ENCODE assay signal across 13 cellular contexts in genomic region chr6:16473908-16474791, GRCh38.
DNase-seq lines count a peak whose midpoint lies in the region; ATAC-seq and TF ChIP-seq lines count a peak whose summit lies in the region.
"Had no signal": no experiment of that assay in that cellular context is flagged by ENCODE, and none has a peak within 500 bp of the region (broad histone marks: within the 10 kb centered on the region; RNA-seq: fewer than 3 reads in every experiment).

No MANE protein-coding gene starts in this region.

- peaks cover 3% of the 10 kb centered on the region for H3K9me3 Mint-ChIP-seq in activated CD8-positive, alpha-beta T cell treated with anti-CD3 and anti-CD28 coated beads for 36 hours

- H3K9me2 ChIP-seq in hepatocyte (replicated peaks; ENCODE audit: insufficient read depth): no peaks in the 10 kb centered on the region

- peak overlapping the region; percentile 5 for H3K27ac ChIP-seq in hepatocyte
- H3K27ac ChIP-seq: left ventricle myocardium inferior, thoracic aorta had no signal

- TF ChIP-seq CTCF in GM06990 (IDR thresholded peaks at IDR 0.05; ENCODE audit: insufficient read depth, low read length, poor library complexity, severe bottlenecking) (no peak), hepatocyte (IDR thresholded peaks at IDR 0.05; ENCODE audit: poor library complexity) (no peak), mucosa of descending colon (IDR thresholded peaks at IDR 0.05) (no peak)
- no peak for TF ChIP-seq CTCF in activated CD8-positive, alpha-beta T cell treated with anti-CD3 and anti-CD28 coated beads for 36 hours (IDR thresholded peaks at IDR 0.05)

- H3K4me1 ChIP-seq in hepatocyte (ENCODE audit: insufficient read depth): peaks cover 12% of the 10 kb centered on the region
- no peaks in the 10 kb centered on the region for H3K4me1 ChIP-seq in mucosa of descending colon (ENCODE audit: low read depth)

- peak overlapping the region; percentile 8 for H3K4me3 Mint-ChIP-seq in activated CD8-positive, alpha-beta T cell treated with anti-CD3 and anti-CD28 coated beads for 36 hours

- no peaks in the 10 kb centered on the region for H4K20me1 ChIP-seq in hepatocyte (ENCODE audit: insufficient read depth, poor library complexity, severe bottlenecking)

- H3K4me1 Mint-ChIP-seq in activated CD8-positive, alpha-beta T cell treated with anti-CD3 and anti-CD28 coated beads for 36 hours (ENCODE audit: low read depth): peaks cover 82% of the 10 kb centered on the region

- H3K4me3 ChIP-seq in GM06990 (replicated peaks; ENCODE audit: low read depth, low read length) (peak overlapping the region; percentile 6; the same call in 1 of the 2 replicates), hepatocyte (no peak overlapping the region), mucosa of descending colon (no peak overlapping the region)
- H3K4me3 ChIP-seq: left ventricle myocardium inferior, thoracic aorta had no signal

- CTCF ChIA-PET in activated CD8-positive, alpha-beta T cell treated with anti-CD3 and anti-CD28 coated beads for 36 hours (lab: Charles Lee): interaction anchor here (1.1 to 3.2 kb wide), 8 partner anchors 8 to 297 kb away, joined by 3 to 13 read pairs (median 5); no protein-coding TSS in a partner anchor

- intact Hi-C loops in activated CD8-positive, alpha-beta T cell treated with anti-CD3 and anti-CD28 coated beads for 36 hours (cut with micrococcal nuclease): loop anchor here (2.0 to 5.0 kb wide), 2 partner anchors 37 to 289 kb away; no protein-coding TSS in a partner anchor
- intact Hi-C loops in mucosa of descending colon (cut with DNase I, micrococcal nuclease): no loop called here

- H3K27me3 ChIP-seq in GM06990 (replicated peaks; ENCODE audit: control insufficient read depth, insufficient read depth, low read length): no peaks in the 10 kb centered on the region
- H3K27me3 ChIP-seq in hepatocyte: no peaks in the 10 kb centered on the region

- WGBS in hepatocyte (ENCODE audit: low lambda C conversion rate, missing lambda C conversion rate): 91% methylated on average over 1 of the region's 1 CpG

- no peaks in the 10 kb centered on the region for H3K27me3 Mint-ChIP-seq in activated CD8-positive, alpha-beta T cell treated with anti-CD3 and anti-CD28 coated beads for 36 hours

- no peaks in the 10 kb centered on the region for H3K9me3 ChIP-seq in hepatocyte (ENCODE audit: low read depth)
- no peaks in the 10 kb centered on the region for H3K9me3 ChIP-seq in mucosa of descending colon
- H3K9me3 ChIP-seq: left ventricle myocardium inferior, thoracic aorta had no signal

- DNase-seq in GM06990 (ENCODE audit: extremely low read depth, insufficient read length) (peak; percentile 57), hepatocyte (ENCODE audit: low spot score) (no peak), hypothalamus (lab: John Stamatoyannopoulos, UW) (no peak), mucosa of descending colon (no peak), foreskin melanocyte (no peak)
- DNase-seq in activated CD8-positive, alpha-beta T cell treated with anti-CD3 and anti-CD28 coated beads for 36 hours: no peak
- DNase-seq: activated CD4-positive, CD25-positive, alpha-beta regulatory T cell; GDM1; left ventricle myocardium inferior; NCI-H1092 had no signal

- POLR2A ChIA-PET in activated CD8-positive, alpha-beta T cell treated with anti-CD3 and anti-CD28 coated beads for 36 hours (lab: Charles Lee): interaction anchor here (0.7 to 1.2 kb wide), 10 partner anchors 8 to 289 kb away, joined by 3 to 5 read pairs (median 3); partner anchors contain the start of gene ATXN1

- no peak overlapping the region for H3K4me2 ChIP-seq in hepatocyte

- H3K27ac Mint-ChIP-seq in activated CD8-positive, alpha-beta T cell treated with anti-CD3 and anti-CD28 coated beads for 36 hours: peak overlapping the region; percentile 87

- H3K36me3 ChIP-seq in GM06990 (ENCODE audit: control insufficient read depth, insufficient read depth, low read length): no peaks in the 10 kb centered on the region
- H3K36me3 ChIP-seq in hepatocyte (replicated peaks; ENCODE audit: insufficient read depth, low read depth): no peaks in the 10 kb centered on the region
- H3K36me3 ChIP-seq in mucosa of descending colon (ENCODE audit: low read depth): no peaks in the 10 kb centered on the region
- H3K36me3 ChIP-seq: left ventricle myocardium inferior, thoracic aorta had no signal

- no peaks in the 10 kb centered on the region for H3K79me2 ChIP-seq in hepatocyte

- no peak overlapping the region for H2AFZ ChIP-seq in hepatocyte

- peaks cover 45% of the 10 kb centered on the region for H3K36me3 Mint-ChIP-seq in activated CD8-positive, alpha-beta T cell treated with anti-CD3 and anti-CD28 coated beads for 36 hours (ENCODE audit: low read depth)

- peak; percentile 0 for ATAC-seq in GM19455 (IDR thresholded peaks at IDR 0.05; ENCODE audit: unreplicated experiment)
- ATAC-seq in activated CD8-positive, alpha-beta T cell treated with anti-CD3 and anti-CD28 coated beads for 36 hours: no peak
- no peak for ATAC-seq in GM21737 (IDR thresholded peaks at IDR 0.05; ENCODE audit: unreplicated experiment)
- ATAC-seq in mucosa of descending colon: no peak
